ENCODE assay signal across 10 cellular contexts in genomic region chr3:30692498-30693130, GRCh38.
A peak's percentile ranks its signal among the peaks of the same experiment; 100 is the strongest.
DNase-seq lines count a peak whose midpoint lies in the region; ATAC-seq lines count a peak whose summit lies in the region.
"Had no signal": no experiment of that assay in that cellular context is flagged by ENCODE, and none has a peak within 500 bp of the region (broad histone marks: within the 10 kb centered on the region; RNA-seq: fewer than 3 reads in every experiment).

No MANE protein-coding gene starts in this region.

- H3K9ac ChIP-seq in subcutaneous abdominal adipose tissue (ENCODE audit: low read length in 5 of 5), result peak overlapping the region in 2 of 5 donors; percentile 22 to 48

- H3K27ac ChIP-seq in subcutaneous abdominal adipose tissue (ENCODE audit: low read depth, low read length), result peak overlapping the region; percentile 63

- no peaks in the 10 kb centered on the region for H3K9me3 Mint-ChIP-seq in activated T-cell treated with anti-CD3 and anti-CD28 coated beads, Interleukin-2, amount 50 U/mL, for 24 hours
- H3K9me3 Mint-ChIP-seq in T-cell, result no peaks in the 10 kb centered on the region
- H3K9me3 Mint-ChIP-seq: brain had no signal

- CTCF ChIA-PET in T-cell (lab: Charles Lee), result interaction anchor here (0.6 to 5.0 kb wide), 48 partner anchors 11 to 847 kb away, joined by 3 to 43 read pairs (median 4); partner anchors contain the start of gene TGFBR2 (in 1 of the 2)

- H3K4me1 Mint-ChIP-seq in activated T-cell treated with anti-CD3 and anti-CD28 coated beads, Interleukin-2, amount 50 U/mL, for 24 hours (ENCODE audit: low read depth), result peaks cover 88% of the 10 kb centered on the region
- peaks cover 79 to 89% (median 86%) of the 10 kb centered on the region in 3 donors for H3K4me1 Mint-ChIP-seq in T-cell

- no peaks in the 10 kb centered on the region for H3K9me3 ChIP-seq in subcutaneous abdominal adipose tissue (ENCODE audit: control insufficient read depth in 5 of 5, low read length in 5 of 5)

- peaks cover 12 to 62% (median 53%) of the 10 kb centered on the region in 5 donors for H3K4me1 ChIP-seq in subcutaneous abdominal adipose tissue (ENCODE audit: control insufficient read depth in 5 of 5, insufficient read depth in 5 of 5, low read length in 5 of 5)

- POLR2A ChIA-PET in T-cell (lab: Charles Lee), result interaction anchor here in 1 of 2 donors (0.7 to 0.9 kb wide), 2 partner anchors 79 to 372 kb away, joined by 3 read pairs; no protein-coding TSS in a partner anchor

- DNase-seq in activated T-cell treated with anti-CD3 and anti-CD28 coated beads, Interleukin-2, amount 50 U/mL, for 24 hours, result no peak
- DNase-seq in activated T-cell treated with anti-CD3 and anti-CD28 coated beads for 4 hours (no peak), T-cell (no peak), inferior parietal cortex (ENCODE audit: extremely low spot score) (peak; percentile 21), NCI-H1417 (lab: John Stamatoyannopoulos, UW) (no peak), NCI-H526 treated with DMSO at 0.1 percent for 48 hours (lab: John Stamatoyannopoulos, UW) (no peak)
- DNase-seq: activated CD8-positive, alpha-beta memory T cell treated with anti-CD3 and anti-CD28 coated beads, Interleukin-2, amount 50 U/mL, for 48 hours had no signal

- peaks cover 23 to 69% (median 61%) of the 10 kb centered on the region in 5 donors for H3K36me3 ChIP-seq in subcutaneous abdominal adipose tissue (ENCODE audit: control insufficient read depth in 5 of 5, insufficient read depth in 5 of 5, low read length in 5 of 5)

- no peak overlapping the region for H3K4me3 Mint-ChIP-seq in activated T-cell treated with anti-CD3 and anti-CD28 coated beads, Interleukin-2, amount 50 U/mL, for 24 hours
- H3K4me3 Mint-ChIP-seq in T-cell, result no peak overlapping the region
- H3K4me3 Mint-ChIP-seq: brain had no signal

- H3K27me3 Mint-ChIP-seq in activated T-cell treated with anti-CD3 and anti-CD28 coated beads, Interleukin-2, amount 50 U/mL, for 24 hours, result no peaks in the 10 kb centered on the region
- H3K27me3 Mint-ChIP-seq in T-cell, result no peaks in the 10 kb centered on the region

- H3K27ac Mint-ChIP-seq in activated T-cell treated with anti-CD3 and anti-CD28 coated beads, Interleukin-2, amount 50 U/mL, for 24 hours, result peak overlapping the region; percentile 63
- H3K27ac Mint-ChIP-seq in T-cell, result peak overlapping the region; percentile 75 to 82

- H3K27me3 ChIP-seq in subcutaneous abdominal adipose tissue (ENCODE audit: control insufficient read depth in 5 of 5, insufficient read depth in 4 of 5, low read length in 5 of 5), result no peaks in the 10 kb centered on the region

- H3K36me3 Mint-ChIP-seq in activated T-cell treated with anti-CD3 and anti-CD28 coated beads, Interleukin-2, amount 50 U/mL, for 24 hours (ENCODE audit: low read depth), result peaks cover 98% of the 10 kb centered on the region
- H3K36me3 Mint-ChIP-seq in T-cell, result peaks cover 76% of the 10 kb centered on the region

- no peak for ATAC-seq in T-cell (replicated peaks in 1 of 4)
- ATAC-seq in HG03457 (IDR thresholded peaks at IDR 0.05; ENCODE audit: unreplicated experiment), result no peak

- no peak overlapping the region for H3K4me3 ChIP-seq in subcutaneous abdominal adipose tissue (ENCODE audit: low read depth in 1 of 5, low read length in 5 of 5)
